Comparison of ENCODE assay signal across 26 cellular contexts in the genomic region with DNA sequence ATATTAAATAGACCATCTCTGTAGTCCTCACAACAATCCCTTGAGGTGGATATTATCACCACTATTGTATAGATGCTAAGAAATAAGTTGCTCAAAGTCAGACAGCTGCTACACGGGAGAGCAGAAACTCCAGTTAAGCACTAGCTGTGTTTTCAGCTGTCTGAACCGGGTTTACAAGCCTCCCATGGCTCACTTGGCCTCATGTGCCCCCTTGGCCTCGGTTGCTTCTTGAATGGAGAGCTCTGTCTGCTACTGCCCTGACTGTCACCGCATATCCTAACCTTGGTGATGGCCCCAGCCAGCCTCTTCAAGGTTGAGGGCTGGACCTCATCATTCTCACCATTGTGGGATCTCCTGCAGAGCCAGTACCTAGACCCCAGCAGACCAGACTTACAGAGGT.
"Had no signal": no experiment of that assay in that cellular context is flagged by ENCODE, and none has a peak within 500 bp of the region (broad histone marks: within the 10 kb centered on the region; RNA-seq: fewer than 3 reads in every experiment).

No MANE protein-coding gene starts in this region.

- DNase-seq: activated CD4-positive, alpha-beta T cell treated with anti-CD3 and anti-CD28 coated beads for 1 hour; activated CD4-positive, alpha-beta T cell treated with anti-CD3 and anti-CD28 coated beads, Interleukin-2, amount 50 U/mL, for 4 hours; activated CD8-positive, alpha-beta memory T cell treated with anti-CD3 and anti-CD28 coated beads for 24 hours; activated CD8-positive, alpha-beta memory T cell treated with anti-CD3 and anti-CD28 coated beads, Interleukin-2, amount 50 U/mL, for 4 hours; activated T-cell treated with anti-CD3 and anti-CD28 coated beads, Interleukin-2, amount 50 U/mL, for 24 hours; brain microvascular endothelial cell; cerebellar nuclear complex; cortex of kidney; foreskin fibroblast; kidney; lower lobe of right lung; naive thymus-derived CD8-positive, alpha-beta T cell; ovary; stimulated activated CD4-positive, alpha-beta T cell treated with anti-CD3 and anti-CD28 coated beads, Interleukin-12 subunit alpha, Interleukin-12 subunit beta, amount 100 ng/mL, for 4 hours; T-helper 1 cell had no signal

- H3K27me3 ChIP-seq: ascending aorta, brain microvascular endothelial cell, neural progenitor cell, ovary, vagina had no signal

- FAIRE-seq: endometrium, kidney, TTC549 had no signal

- H3K36me3 ChIP-seq: ascending aorta, brain microvascular endothelial cell, lower lobe of right lung, neural progenitor cell, ovary, prostate gland, thoracic aorta, vagina had no signal

- H3K4me1 Mint-ChIP-seq: activated T-helper 17 cell treated with anti-CD3 and anti-CD28 coated beads, Interleukin-2, amount 50 U/mL, for 72 hours had no signal

- H3K27ac Mint-ChIP-seq: activated T-cell treated with anti-CD3 and anti-CD28 coated beads, Interleukin-2, amount 50 U/mL, for 24 hours; activated T-helper 17 cell treated with anti-CD3 and anti-CD28 coated beads, Interleukin-2, amount 50 U/mL, for 72 hours; neural progenitor cell; type B pancreatic cell had no signal

- H3K36me3 Mint-ChIP-seq: neural progenitor cell, type B pancreatic cell had no signal

- H3K27ac ChIP-seq: ascending aorta, brain microvascular endothelial cell, lower lobe of right lung, neural progenitor cell, ovary, prostate gland, thoracic aorta, vagina had no signal

- H3K4me3 Mint-ChIP-seq: activated T-cell treated with anti-CD3 and anti-CD28 coated beads, Interleukin-2, amount 50 U/mL, for 24 hours; activated T-helper 17 cell treated with anti-CD3 and anti-CD28 coated beads, Interleukin-2, amount 50 U/mL, for 72 hours; naive thymus-derived CD8-positive, alpha-beta T cell; neural progenitor cell; type B pancreatic cell had no signal

- ATAC-seq: activated naive CD4-positive, alpha-beta T cell treated with anti-CD3 and anti-CD28 coated beads, Interleukin-2, amount 50 U/mL, for 72 hours; activated T-helper 17 cell treated with anti-CD3 and anti-CD28 coated beads, Interleukin-2, amount 50 U/mL, for 72 hours; left lobe of liver; lower lobe of right lung; naive thymus-derived CD8-positive, alpha-beta T cell had no signal

- H3K4me3 ChIP-seq: ascending aorta, lower lobe of right lung, neural progenitor cell, ovary, prostate gland, thoracic aorta, vagina had no signal

- H3K4me1 ChIP-seq: lower lobe of right lung, neural progenitor cell, prostate gland, vagina had no signal

- H3K9me3 ChIP-seq: ascending aorta, lower lobe of right lung, ovary, prostate gland, thoracic aorta, vagina had no signal
